Comparison of ENCODE assay signal across 8 cellular contexts in genomic region chr2:43220982-43221659, GRCh38. TPM values are rescaled to one million over a fixed set of nuclear protein-coding genes. Genes with fewer than 3 reads are reported as not detected.
DNase-seq lines count a peak whose midpoint lies in the region; ATAC-seq, FAIRE-seq and TF ChIP-seq lines count a peak whose summit lies in the region.

No MANE protein-coding gene starts in this region.

- peak; percentile 79 for DNase-seq in GF-D8 (lab: John Stamatoyannopoulos, UW)
- peak; percentile 68 to 89 for DNase-seq in NCI-H446 (lab: John Stamatoyannopoulos, UW)
- peak; percentile 15 for DNase-seq in activated T-helper 9 cell treated with anti-CD3 and anti-CD28 coated beads, Interleukin-2, amount 50 U/mL, for 16 hours (ENCODE audit: low read depth)
- DNase-seq in foreskin keratinocyte = peak; percentile 69 to 90
- DNase-seq in osteocyte (ENCODE audit: extremely low spot score, unreplicated experiment) = peak; percentile 89
- no peak for DNase-seq in frontal cortex (ENCODE audit: low spot score in 2 of 2)

- TF ChIP-seq CTCF in foreskin keratinocyte (conservative IDR thresholded peaks at IDR 0.05) (no peak), osteocyte (IDR thresholded peaks at IDR 0.05) (no peak)

- no peak for ATAC-seq in foreskin keratinocyte
- ATAC-seq in GM21737 (IDR thresholded peaks at IDR 0.05; ENCODE audit: unreplicated experiment) = no peak
- no peak for ATAC-seq in GM18870 (IDR thresholded peaks at IDR 0.05; ENCODE audit: unreplicated experiment)

- H3K27ac Mint-ChIP-seq in osteocyte (ENCODE audit: unreplicated experiment) = peak overlapping the region; percentile 98

- no peak for FAIRE-seq in frontal cortex (lab: Jason Lieb, UNC)

- peak overlapping the region; percentile 67 for H3K27ac ChIP-seq in foreskin keratinocyte

- no peaks in the 10 kb centered on the region for H3K9me3 Mint-ChIP-seq in osteocyte (ENCODE audit: unreplicated experiment)

- H3K4me3 Mint-ChIP-seq in osteocyte (ENCODE audit: unreplicated experiment) = peak overlapping the region; percentile 77

- H3K27me3 ChIP-seq in foreskin keratinocyte = no peaks in the 10 kb centered on the region

- peaks cover 8% of the 10 kb centered on the region for H3K4me1 ChIP-seq in foreskin keratinocyte

- H3K27me3 Mint-ChIP-seq in osteocyte (ENCODE audit: unreplicated experiment) = no peaks in the 10 kb centered on the region

- H3K36me3 Mint-ChIP-seq in osteocyte (ENCODE audit: unreplicated experiment) = peaks cover 19% of the 10 kb centered on the region

- H3K4me1 Mint-ChIP-seq in osteocyte (ENCODE audit: unreplicated experiment) = peaks cover 59% of the 10 kb centered on the region

RNA-seq across cellular contexts. Expression of gene ZFP36L2, which starts 5.3 kb away (rescaled TPM):
- total RNA-seq in foreskin keratinocyte (124 and 137 TPM in 2 replicates), osteocyte (87.9 and 88.0 TPM in 2 replicates), frontal cortex (2.4 TPM)
- 127 and 136 TPM in 2 replicates for polyA plus RNA-seq in foreskin keratinocyte

Comparison
In these comparisons a context has a peak if more than half of its experiments do, and no peak if none do; other contexts are left out.
1. DNase-seq: peak in GF-D8 (single experiment), NCI-H446 (2 of 2), activated T-helper 9 cell treated with anti-CD3 and anti-CD28 coated beads, Interleukin-2, amount 50 U/mL, for 16 hours (single experiment), foreskin keratinocyte (2 of 2) and osteocyte (single experiment); none in frontal cortex (0 of 2).
2. RNA of gene ZFP36L2, which starts 5.3 kb away (total RNA-seq): 124 to 137 TPM in foreskin keratinocyte and 87.9 to 88.0 TPM in osteocyte; 2.4 TPM in frontal cortex (single experiment); every median in the first group is over 10 times any median in the second.